Comparison of ENCODE assay signal across 8 cellular contexts in genomic region chr19:1276620-1277007, GRCh38. TPM values are rescaled to one million over a fixed set of nuclear protein-coding genes. Genes with fewer than 3 reads are reported as not detected.
DNase-seq lines count a peak whose midpoint lies in the region; ATAC-seq, FAIRE-seq and TF ChIP-seq lines count a peak whose summit lies in the region.

No MANE protein-coding gene starts in this region.

- FAIRE-seq in astrocyte (lab: Jason Lieb, UNC): no peak

- H3K79me2 ChIP-seq in astrocyte (ENCODE audit: insufficient read depth, low read length): peaks cover 48% of the 10 kb centered on the region

- no peak overlapping the region for H2AFZ ChIP-seq in astrocyte (ENCODE audit: low read depth, low read length)

- peaks cover 14% of the 10 kb centered on the region for H3K4me1 Mint-ChIP-seq in astrocyte (ENCODE audit: low read depth, unreplicated experiment)

- no peaks in the 10 kb centered on the region for H3K27me3 Mint-ChIP-seq in astrocyte (ENCODE audit: low read depth, unreplicated experiment)

- H3K4me3 ChIP-seq in AG04450 (ENCODE audit: low read depth, low read length): peak overlapping the region; percentile 75
- H3K4me3 ChIP-seq in HUES48 (ENCODE audit: low read depth, low read length): peak overlapping the region; percentile 92
- H3K4me3 ChIP-seq in astrocyte (ENCODE audit: insufficient read depth, low read depth, low read length): peak overlapping the region; percentile 61
- H3K4me3 ChIP-seq in mucosa of stomach (ENCODE audit: low read length): no peak overlapping the region

- no peak for DNase-seq in AG04450 (ENCODE audit: low read depth, low spot score)
- DNase-seq in astrocyte (ENCODE audit: low read depth): no peak
- no peak for DNase-seq in G401 (ENCODE audit: low spot score)

- H3K27ac ChIP-seq in AG04450 (ENCODE audit: low read depth, low read length): no peak overlapping the region
- no peak overlapping the region for H3K27ac ChIP-seq in HUES48 (ENCODE audit: low read depth, low read length)
- H3K27ac ChIP-seq in astrocyte (ENCODE audit: low read depth, low read length): no peak overlapping the region

- H3K27ac Mint-ChIP-seq in astrocyte (ENCODE audit: unreplicated experiment): no peak overlapping the region

- peak overlapping the region; percentile 96 for H3K4me2 ChIP-seq in astrocyte (ENCODE audit: low read length)

- no peak for ATAC-seq in GM21526 (IDR thresholded peaks at IDR 0.05; ENCODE audit: low FRiP score, unreplicated experiment)
- no peak for ATAC-seq in HG03159 (IDR thresholded peaks at IDR 0.05; ENCODE audit: unreplicated experiment)
- ATAC-seq in HG03571 (IDR thresholded peaks at IDR 0.05; ENCODE audit: unreplicated experiment): no peak

- in situ Hi-C loops in G401 (cut with HindIII; ENCODE audit: low sequenced_read_pairs): no loop called here

- POLR2A ChIA-PET in AG04450 (lab: Yijun Ruan, JAX): no interaction called here

- H3K36me3 Mint-ChIP-seq in astrocyte (ENCODE audit: low read depth, unreplicated experiment): peaks cover 14% of the 10 kb centered on the region

- H3K9ac ChIP-seq in HUES48 (ENCODE audit: low read depth, low read length): 0 out of 2 replicates have a peak overlapping the region, but pooled peaks have one; percentile 76
- H3K9ac ChIP-seq in astrocyte (ENCODE audit: low read length): peak overlapping the region; percentile 87
- peak overlapping the region; percentile 78 for H3K9ac ChIP-seq in mucosa of stomach (ENCODE audit: low read length)

- H3K4me3 Mint-ChIP-seq in astrocyte (ENCODE audit: unreplicated experiment): peak overlapping the region; percentile 78

- CTCF ChIA-PET in AG04450 (lab: Charles Lee): no interaction called here

- peaks cover 50% of the 10 kb centered on the region for H3K36me3 ChIP-seq in HUES48 (ENCODE audit: control insufficient read depth, insufficient read depth, low read length)
- H3K36me3 ChIP-seq in astrocyte (ENCODE audit: insufficient read depth, low read length): peaks cover 21% of the 10 kb centered on the region
- peaks cover 36% of the 10 kb centered on the region for H3K36me3 ChIP-seq in mucosa of stomach (ENCODE audit: control insufficient read depth, insufficient read depth, low read length)

- H3K4me1 ChIP-seq in HUES48 (ENCODE audit: control insufficient read depth, insufficient read depth, low read length) (peaks cover 4% of the 10 kb centered on the region; the same call in 1 of the 2 replicates), astrocyte (ENCODE audit: insufficient read depth, low read length) (peaks cover 37% of the 10 kb centered on the region), mucosa of stomach (ENCODE audit: control insufficient read depth, insufficient read depth, low read length) (peaks cover 58% of the 10 kb centered on the region)

- no peaks in the 10 kb centered on the region for H3K9me3 Mint-ChIP-seq in astrocyte (ENCODE audit: unreplicated experiment)

- peaks cover 49% of the 10 kb centered on the region for H4K20me1 ChIP-seq in astrocyte (ENCODE audit: insufficient read depth, low read length)

- H3K27me3 ChIP-seq in AG04450 (ENCODE audit: control insufficient read depth, insufficient read depth, low read length) (no peaks in the 10 kb centered on the region), HUES48 (ENCODE audit: control insufficient read depth, insufficient read depth, low read length) (no peaks in the 10 kb centered on the region), astrocyte (ENCODE audit: insufficient read depth, low read length) (no peaks in the 10 kb centered on the region), mucosa of stomach (ENCODE audit: control insufficient read depth, insufficient read depth, low read length) (no peaks in the 10 kb centered on the region)

- TF ChIP-seq CTCF in AG04450 (IDR thresholded peaks at IDR 0.05; ENCODE audit: low read depth, low read length): no peak
- TF ChIP-seq CTCF in astrocyte (IDR thresholded peaks at IDR 0.05; ENCODE audit: insufficient read depth, low read depth, low read length): no peak

- H3K9me3 ChIP-seq in AG04450 (ENCODE audit: control insufficient read depth, insufficient read depth, low read length) (peaks cover 12% of the 10 kb centered on the region; the same call in 1 of the 2 replicates), HUES48 (ENCODE audit: control insufficient read depth, insufficient read depth, low read length) (no peaks in the 10 kb centered on the region), astrocyte (ENCODE audit: insufficient read depth, low read depth, low read length) (no peaks in the 10 kb centered on the region), mucosa of stomach (ENCODE audit: control insufficient read depth, low read length) (no peaks in the 10 kb centered on the region)

RNA-seq across cellular contexts. Expression of gene FAM174C, which starts 1.3 kb away (rescaled TPM):
- 16.6 and 29.1 TPM in 2 replicates for polyA plus RNA-seq in AG04450 (2011; rRNA removed)
- polyA minus RNA-seq in AG04450 (2011; rRNA and poly(A)+ RNA removed): 3.8 and 4.7 TPM in 2 replicates
- total RNA-seq in astrocyte: 50.5 and 50.8 TPM in 2 replicates
- total RNA-seq in G401 (2014; rRNA removed; shearing (Covaris generic)): 37.9 and 45.0 TPM in 2 replicates

RNA-seq across cellular contexts. Expression of gene CIRBP, which starts 7.5 kb away (rescaled TPM):
- polyA plus RNA-seq in AG04450 (2011; rRNA removed): 269 and 274 TPM in 2 replicates
- 121 and 143 TPM in 2 replicates for polyA minus RNA-seq in AG04450 (2011; rRNA and poly(A)+ RNA removed)
- total RNA-seq in astrocyte: 184 and 215 TPM in 2 replicates
- 196 and 215 TPM in 2 replicates for total RNA-seq in G401 (2014; rRNA removed; shearing (Covaris generic))

RNA-seq across cellular contexts. Expression of gene EFNA2, which starts 9.1 kb away (rescaled TPM):
- not detected in 2 replicates for polyA plus RNA-seq in AG04450 (2011; rRNA removed)
- polyA minus RNA-seq in AG04450 (2011; rRNA and poly(A)+ RNA removed): not detected in 2 replicates
- 7.0 and 8.4 TPM in 2 replicates for total RNA-seq in astrocyte
- 0.31 and 1.3 TPM in 2 replicates for total RNA-seq in G401 (2014; rRNA removed; shearing (Covaris generic))

RNA-seq across cellular contexts. Expression of gene MIDN, which starts 28.2 kb away (rescaled TPM):
- 6.6 and 10.6 TPM in 2 replicates for polyA plus RNA-seq in AG04450 (2011; rRNA removed)
- polyA minus RNA-seq in AG04450 (2011; rRNA and poly(A)+ RNA removed): 16.1 and 21.3 TPM in 2 replicates
- 119 and 141 TPM in 2 replicates for total RNA-seq in astrocyte
- 14.0 and 17.5 TPM in 2 replicates for total RNA-seq in G401 (2014; rRNA removed; shearing (Covaris generic))

RNA-seq across cellular contexts. Expression of gene ATP5F1D, which starts 35.1 kb away (rescaled TPM):
- polyA plus RNA-seq in AG04450 (2011; rRNA removed): 36.4 and 55.1 TPM in 2 replicates
- polyA minus RNA-seq in AG04450 (2011; rRNA and poly(A)+ RNA removed): 19.4 and 21.4 TPM in 2 replicates
- total RNA-seq in astrocyte: 154 and 170 TPM in 2 replicates
- 61.3 and 98.5 TPM in 2 replicates for total RNA-seq in G401 (2014; rRNA removed; shearing (Covaris generic))
